Comparison of ENCODE assay signal across 25 cellular contexts in genomic region chr3:58107597-58107996, GRCh38.
"Had no signal": no experiment of that assay in that cellular context is flagged by ENCODE, and none has a peak within 500 bp of the region (broad histone marks: within the 10 kb centered on the region; RNA-seq: fewer than 3 reads in every experiment).

No MANE protein-coding gene starts in this region.

- DNase-seq: activated CD4-positive, alpha-beta T cell treated with anti-CD3 and anti-CD28 coated beads, Interleukin-2, amount 50 U/mL, for 1 hour; activated CD8-positive, alpha-beta memory T cell treated with anti-CD3 and anti-CD28 coated beads, Interleukin-2, amount 10 ng/mL, durations not matched to agents 7 days and 5 days; activated CD8-positive, alpha-beta T cell treated with anti-CD3 and anti-CD28 coated beads, Interleukin-2, amount 10 ng/mL, durations not matched to agents 7 days and 5 days; activated gamma-delta T cell treated with Interleukin-2 at 50 U/mL for 16 hours; activated naive CD4-positive, alpha-beta T cell treated with anti-CD3 and anti-CD28 coated beads, Interleukin-2, amount 50 U/mL, for 16 hours; activated T-cell treated with anti-CD3 and anti-CD28 coated beads for 4 hours; amygdala; central memory CD4-positive, alpha-beta T cell; islet precursor cell; left cardiac atrium; lower lobe of right lung; natural killer cell; occipital lobe; spleen; stimulated activated naive CD4-positive, alpha-beta T cell; T-helper 2 cell; tibial artery had no signal

- H3K4me2 ChIP-seq: hepatocyte, neural progenitor cell had no signal

- H3K4me1 ChIP-seq: neural progenitor cell, right atrium auricular region had no signal

- H3K4me3 ChIP-seq: gastroesophageal sphincter, hepatocyte, lower lobe of right lung, neural progenitor cell, right atrium auricular region, spleen, suprapubic skin, tibial artery had no signal

- H2AFZ ChIP-seq: hepatocyte, neural progenitor cell had no signal

- H3K27ac ChIP-seq: gastroesophageal sphincter, hepatocyte, lower lobe of right lung, neural progenitor cell, right atrium auricular region, spleen, suprapubic skin, tibial artery had no signal

- ATAC-seq: activated CD8-positive, alpha-beta memory T cell treated with anti-CD3 and anti-CD28 coated beads, Interleukin-2, amount 10 ng/mL, durations not matched to agents 7 days and 5 days; activated CD8-positive, alpha-beta T cell treated with anti-CD3 and anti-CD28 coated beads, Interleukin-2, amount 10 ng/mL, durations not matched to agents 7 days and 5 days; gastroesophageal sphincter; natural killer cell; SK-N-SH treated with all-trans-retinoic acid at 6 μM for 48 hours; WTC11 had no signal

- H3K9ac ChIP-seq: neural progenitor cell had no signal

- H3K27me3 ChIP-seq: gastroesophageal sphincter, hepatocyte, neural progenitor cell, right atrium auricular region, spleen, suprapubic skin, tibial artery had no signal

- H3K36me3 ChIP-seq: neural progenitor cell had no signal

- FAIRE-seq: urothelium cell line had no signal

- H3K9me3 ChIP-seq: gastroesophageal sphincter, lower lobe of right lung, right atrium auricular region, spleen, suprapubic skin, tibial artery had no signal
